1 cellular context compared by ENCODE assay signal in the genomic region with DNA sequence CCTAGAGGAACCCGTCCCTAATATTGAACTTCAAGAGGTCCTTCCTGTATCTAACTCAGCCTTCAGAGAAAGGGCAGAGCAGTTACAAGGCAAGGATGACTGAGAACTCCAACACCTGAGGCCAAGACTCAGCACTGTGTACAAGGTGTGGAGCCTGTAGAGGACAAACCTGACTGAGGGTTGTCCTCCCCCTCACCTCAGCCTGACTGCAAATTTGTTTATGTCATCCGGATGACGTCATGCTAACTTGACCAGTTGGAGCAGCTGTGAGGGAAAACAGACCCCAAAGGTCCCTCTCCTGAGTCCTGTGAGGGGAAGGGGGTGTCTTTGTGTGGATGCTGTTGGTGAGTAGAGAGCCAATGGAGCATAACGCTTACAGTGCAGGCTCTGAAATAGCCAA.
A peak's percentile ranks its signal among the peaks of the same experiment; 100 is the strongest.
TF ChIP-seq lines count a peak whose summit lies in the region.

No MANE protein-coding gene starts in this region.

TF ChIP-seq in HEK293, 187 proteins besides CTCF, POLR2A, EP300 and RAD21 (continued from another document):
- TF ChIP-seq ZNF394 (tag by site-specific recombination; IDR thresholded peaks at IDR 0.05; ENCODE audit: borderline replicate concordance) (peak; percentile 34; the same call in 1 of the 2 replicates), ZSCAN23 (tag by site-specific recombination; IDR thresholded peaks at IDR 0.05) (no peak)
